ENCODE assay signal across 17 cellular contexts in genomic region chr1:208205216-208206013, GRCh38. TPM values are rescaled to one million over a fixed set of nuclear protein-coding genes. Genes with fewer than 3 reads are reported as not detected.
DNase-seq lines count a peak whose midpoint lies in the region; ATAC-seq and TF ChIP-seq lines count a peak whose summit lies in the region.
"Had no signal": no experiment of that assay in that cellular context is flagged by ENCODE, and none has a peak within 500 bp of the region (broad histone marks: within the 10 kb centered on the region; RNA-seq: fewer than 3 reads in every experiment).

No MANE protein-coding gene starts in this region.

- H4K20me1 ChIP-seq in OCI-LY3 (ENCODE audit: insufficient read depth, low read length) (no peaks in the 10 kb centered on the region), hepatocyte (ENCODE audit: insufficient read depth, poor library complexity, severe bottlenecking) (no peaks in the 10 kb centered on the region)

- no peaks in the 10 kb centered on the region for H3K9me3 ChIP-seq in OCI-LY3 (ENCODE audit: insufficient read depth, low read length)
- no peaks in the 10 kb centered on the region for H3K9me3 ChIP-seq in hepatocyte (ENCODE audit: low read depth)
- H3K9me3 ChIP-seq in skeletal muscle satellite cell (replicated peaks; ENCODE audit: low read length) = no peaks in the 10 kb centered on the region
- H3K9me3 ChIP-seq: vagina had no signal

- TF ChIP-seq CTCF in OCI-LY3 (IDR thresholded peaks at IDR 0.05; ENCODE audit: low read depth, low read length) (no peak), hepatocyte (IDR thresholded peaks at IDR 0.05; ENCODE audit: poor library complexity) (no peak)

- no peaks in the 10 kb centered on the region for H3K9me3 Mint-ChIP-seq in stimulated activated effector memory CD8-positive, alpha-beta T cell treated with anti-CD3 and anti-CD28 coated beads, Interleukin-12 subunit alpha, Interleukin-12 subunit beta, amount 100 ng/mL, for 72 hours
- H3K9me3 Mint-ChIP-seq: activated T-helper 2 cell treated with anti-CD3 and anti-CD28 coated beads, Interferon-gamma antibody, Interleukin-2, Interleukin-4, amounts not matched to agents 10 μg/mL and 5 μg/mL and 100 μg/mL, durations not matched to agents 14 hours and 24 hours and 36 hours; mesothelial cell of epicardium had no signal

- no peak overlapping the region for H3K27ac Mint-ChIP-seq in stimulated activated effector memory CD8-positive, alpha-beta T cell treated with anti-CD3 and anti-CD28 coated beads, Interleukin-12 subunit alpha, Interleukin-12 subunit beta, amount 100 ng/mL, for 72 hours
- H3K27ac Mint-ChIP-seq: activated T-helper 2 cell treated with anti-CD3 and anti-CD28 coated beads, Interferon-gamma antibody, Interleukin-2, Interleukin-4, amounts not matched to agents 10 μg/mL and 5 μg/mL and 100 μg/mL, durations not matched to agents 14 hours and 24 hours and 36 hours; mesothelial cell of epicardium had no signal

- 88% methylated on average over 5 of the region's 5 CpGs for WGBS in hepatocyte (ENCODE audit: low lambda C conversion rate, missing lambda C conversion rate)

- DNase-seq in hepatocyte (ENCODE audit: low spot score) (no peak), posterior vena cava (ENCODE audit: low spot score) (no peak), midbrain (lab: John Stamatoyannopoulos, UW) (no peak)
- DNase-seq in stimulated activated effector memory CD8-positive, alpha-beta T cell treated with anti-CD3 and anti-CD28 coated beads, Interleukin-12 subunit alpha, Interleukin-12 subunit beta, amount 100 ng/mL, for 72 hours (ENCODE audit: low spot score in 2 of 2) = no peak
- DNase-seq: activated CD8-positive, alpha-beta memory T cell treated with anti-CD3 and anti-CD28 coated beads for 24 hours; HCEC 1CT; Kasumi-1; NCI-H1417 treated with DMSO at 0.1 percent for 48 hours; stimulated activated CD4-positive, alpha-beta T cell treated with anti-CD3 and anti-CD28 coated beads, Interleukin-2, amount 100 ng/mL, for 48 hours; T-helper 1 cell had no signal

- no peaks in the 10 kb centered on the region for H3K9me2 ChIP-seq in hepatocyte (replicated peaks; ENCODE audit: insufficient read depth)

- no peaks in the 10 kb centered on the region for H3K27me3 ChIP-seq in ACC112 (ENCODE audit: insufficient read depth, low read length)
- H3K27me3 ChIP-seq in OCI-LY3 (ENCODE audit: low read depth, low read length) = no peaks in the 10 kb centered on the region
- H3K27me3 ChIP-seq in hepatocyte = no peaks in the 10 kb centered on the region
- H3K27me3 ChIP-seq in skeletal muscle satellite cell (ENCODE audit: control insufficient read depth, insufficient read depth, low read length) = no peaks in the 10 kb centered on the region
- H3K27me3 ChIP-seq: vagina had no signal

- intact Hi-C loops in posterior vena cava (cut with DNase I) = no loop called here

- peak overlapping the region; percentile 41; the same call in 1 of the 2 replicates for H3K9ac ChIP-seq in OCI-LY3 (ENCODE audit: low read length)
- H3K9ac ChIP-seq in skeletal muscle satellite cell (ENCODE audit: low read depth, low read length) = peak overlapping the region; percentile 79

- H3K4me3 Mint-ChIP-seq in stimulated activated effector memory CD8-positive, alpha-beta T cell treated with anti-CD3 and anti-CD28 coated beads, Interleukin-12 subunit alpha, Interleukin-12 subunit beta, amount 100 ng/mL, for 72 hours = no peak overlapping the region
- H3K4me3 Mint-ChIP-seq: mesothelial cell of epicardium had no signal

- no peaks in the 10 kb centered on the region for H3K36me3 Mint-ChIP-seq in stimulated activated effector memory CD8-positive, alpha-beta T cell treated with anti-CD3 and anti-CD28 coated beads, Interleukin-12 subunit alpha, Interleukin-12 subunit beta, amount 100 ng/mL, for 72 hours
- H3K36me3 Mint-ChIP-seq: mesothelial cell of epicardium had no signal

- no peak for ATAC-seq in stimulated activated effector memory CD8-positive, alpha-beta T cell treated with anti-CD3 and anti-CD28 coated beads, Interleukin-12 subunit alpha, Interleukin-12 subunit beta, amount 100 ng/mL, for 72 hours
- no peak for ATAC-seq in HG03460 (IDR thresholded peaks at IDR 0.05; ENCODE audit: unreplicated experiment)

- H3K4me3 ChIP-seq in ACC112 (ENCODE audit: low read depth, low read length) (no peak overlapping the region), OCI-LY3 (ENCODE audit: low read length) (no peak overlapping the region), hepatocyte (no peak overlapping the region), skeletal muscle satellite cell (ENCODE audit: low read length) (no peak overlapping the region)
- H3K4me3 ChIP-seq: vagina had no signal

- H3K36me3 ChIP-seq in ACC112 (ENCODE audit: insufficient read depth, low read length) = peaks cover 8% of the 10 kb centered on the region; the same call in 1 of the 2 replicates
- H3K36me3 ChIP-seq in OCI-LY3 (replicated peaks; ENCODE audit: low read depth, low read length) = peaks cover 9% of the 10 kb centered on the region
- no peaks in the 10 kb centered on the region for H3K36me3 ChIP-seq in hepatocyte (replicated peaks; ENCODE audit: insufficient read depth, low read depth)
- peaks cover 62% of the 10 kb centered on the region for H3K36me3 ChIP-seq in skeletal muscle satellite cell (ENCODE audit: insufficient read depth, low read length)

- H3K4me1 ChIP-seq in ACC112 (ENCODE audit: control insufficient read depth, insufficient read depth, low read length, unreplicated experiment) (peaks cover 97% of the 10 kb centered on the region), OCI-LY3 (ENCODE audit: low read length) (peaks cover 39% of the 10 kb centered on the region), hepatocyte (ENCODE audit: insufficient read depth) (peaks cover 45% of the 10 kb centered on the region), skeletal muscle satellite cell (ENCODE audit: control insufficient read depth, insufficient read depth, low read length) (peaks cover 96% of the 10 kb centered on the region)

- H2AFZ ChIP-seq in ACC112 (ENCODE audit: low read length, unreplicated experiment) (no peak overlapping the region), OCI-LY3 (ENCODE audit: low read depth, low read length) (no peak overlapping the region), hepatocyte (no peak overlapping the region)

- H3K4me1 Mint-ChIP-seq in stimulated activated effector memory CD8-positive, alpha-beta T cell treated with anti-CD3 and anti-CD28 coated beads, Interleukin-12 subunit alpha, Interleukin-12 subunit beta, amount 100 ng/mL, for 72 hours = no peaks in the 10 kb centered on the region

- H3K27ac ChIP-seq in ACC112 (ENCODE audit: low read depth, low read length) (peak overlapping the region; percentile 91), OCI-LY3 (ENCODE audit: low read length) (peak overlapping the region; percentile 89), hepatocyte (peak overlapping the region; percentile 53)

- H3K4me2 ChIP-seq in OCI-LY3 (ENCODE audit: low read length) (peak overlapping the region; percentile 59), hepatocyte (no peak overlapping the region), skeletal muscle satellite cell (ENCODE audit: low read length) (no peak overlapping the region)

- H3K79me2 ChIP-seq in ACC112 (ENCODE audit: control insufficient read depth, insufficient read depth, low read length, unreplicated experiment) = peaks cover 45% of the 10 kb centered on the region
- peaks cover 5% of the 10 kb centered on the region for H3K79me2 ChIP-seq in OCI-LY3 (ENCODE audit: low read length)
- H3K79me2 ChIP-seq in hepatocyte = no peaks in the 10 kb centered on the region

RNA-seq across cellular contexts. Expression of gene PLXNA2, which starts 38.8 kb away (rescaled TPM):
- total RNA-seq in hepatocyte (8.3 and 9.8 TPM in 2 replicates), posterior vena cava (10 to 100 TPM; 23.4 to 40.6 TPM)
- polyA plus RNA-seq in hepatocyte = 13.1 and 16.4 TPM in 2 replicates
- 13.4 and 18.3 TPM in 2 replicates for total RNA-seq in skeletal muscle satellite cell (2012; rRNA removed)
